In the genomic region with DNA sequence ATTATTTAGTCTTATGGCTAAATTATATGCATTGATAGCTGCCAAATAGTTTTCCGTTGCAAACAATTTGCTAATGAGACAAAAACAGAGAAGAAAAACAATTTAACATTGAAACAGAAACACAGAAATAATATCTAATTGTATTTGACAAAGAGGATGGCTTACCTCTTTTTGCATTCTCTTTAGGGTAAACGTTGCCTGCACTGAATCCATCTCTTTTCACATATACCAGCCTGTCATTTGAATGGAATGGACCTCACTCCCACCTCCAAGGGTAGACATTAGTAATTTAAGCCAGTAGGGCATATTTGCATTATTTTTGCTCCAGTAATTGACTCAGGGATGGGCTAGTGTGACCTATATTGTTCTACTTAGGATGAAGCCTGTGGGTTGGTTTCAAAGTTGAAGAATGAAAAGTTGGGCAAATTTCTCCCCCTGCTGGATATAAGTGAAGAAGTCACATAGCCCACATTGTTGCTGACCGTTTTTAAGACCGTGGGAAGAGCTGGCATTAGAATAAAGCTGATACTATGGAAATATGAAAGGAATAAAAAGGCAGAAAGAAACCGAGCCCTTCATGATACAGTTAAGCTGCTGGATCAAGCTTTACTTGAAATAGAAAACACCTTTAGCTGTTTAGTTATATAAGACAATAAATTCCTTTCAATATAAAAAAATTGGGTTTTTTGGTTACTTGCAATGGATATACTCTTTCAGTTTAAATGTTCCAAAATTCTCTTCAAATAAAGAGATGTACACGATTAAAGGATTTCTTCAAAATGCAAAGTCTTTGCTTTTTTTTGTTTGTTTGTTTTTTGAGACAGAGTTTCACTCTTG, we compare ENCODE assay signal across 9 cellular contexts. TPM values are rescaled to one million over a fixed set of nuclear protein-coding genes. Genes with fewer than 3 reads are reported as not detected.
DNase-seq lines count a peak whose midpoint lies in the region; ATAC-seq and TF ChIP-seq lines count a peak whose summit lies in the region.
"Had no signal": no experiment of that assay in that cellular context is flagged by ENCODE, and none has a peak within 500 bp of the region (broad histone marks: within the 10 kb centered on the region; RNA-seq: fewer than 3 reads in every experiment).

No MANE protein-coding gene starts in this region.

- H3K4me1 ChIP-seq in heart right ventricle, result no peaks in the 10 kb centered on the region
- H3K4me1 ChIP-seq: BLaER1 treated with 17β-estradiol and CSF1 and Interleukin-3, amounts not matched to agents 10 nM and 100 nM had no signal

- ATAC-seq in activated CD8-positive, alpha-beta T cell treated with anti-CD3 and anti-CD28 coated beads for 36 hours, result peak; percentile 62
- ATAC-seq in heart right ventricle (peak in 2 of 8 donors; percentile 55), GM21367 (IDR thresholded peaks at IDR 0.05; ENCODE audit: unreplicated experiment) (no peak)

- peaks cover 2% of the 10 kb centered on the region for H3K4me1 Mint-ChIP-seq in activated CD8-positive, alpha-beta T cell treated with anti-CD3 and anti-CD28 coated beads for 36 hours (ENCODE audit: low read depth)

- H3K36me3 Mint-ChIP-seq in activated CD8-positive, alpha-beta T cell treated with anti-CD3 and anti-CD28 coated beads for 36 hours (ENCODE audit: low read depth), result no peaks in the 10 kb centered on the region

- H3K27ac Mint-ChIP-seq in activated CD8-positive, alpha-beta T cell treated with anti-CD3 and anti-CD28 coated beads for 36 hours, result no peak overlapping the region

- POLR2A ChIA-PET in activated CD8-positive, alpha-beta T cell treated with anti-CD3 and anti-CD28 coated beads for 36 hours (lab: Charles Lee), result no interaction called here

- H3K27me3 Mint-ChIP-seq in activated CD8-positive, alpha-beta T cell treated with anti-CD3 and anti-CD28 coated beads for 36 hours, result no peaks in the 10 kb centered on the region

- H3K36me3 ChIP-seq in heart right ventricle, result no peaks in the 10 kb centered on the region
- H3K36me3 ChIP-seq: BLaER1 treated with 17β-estradiol and CSF1 and Interleukin-3, amounts not matched to agents 10 nM and 100 nM had no signal

- no peak overlapping the region for H3K4me3 ChIP-seq in heart right ventricle
- no peak overlapping the region for H3K4me3 ChIP-seq in skeletal muscle cell (ENCODE audit: low read depth, low read length)
- H3K4me3 ChIP-seq: BLaER1 treated with 17β-estradiol and CSF1 and Interleukin-3, amounts not matched to agents 10 nM and 100 nM had no signal

- WGBS in heart right ventricle, 2 donors, result 35 to 36% methylated on average over 6 of the region's 6 CpGs

- TF ChIP-seq CTCF in GM20000 (IDR thresholded peaks at IDR 0.05; ENCODE audit: extremely low read depth, missing control alignments) (peak; percentile 27), heart right ventricle (IDR thresholded peaks at IDR 0.05) (peak in 8 of 9 donors; percentile 23 to 61 (median 49))
- peak; percentile 63 for TF ChIP-seq CTCF in activated CD8-positive, alpha-beta T cell treated with anti-CD3 and anti-CD28 coated beads for 36 hours (IDR thresholded peaks at IDR 0.05)

- CTCF ChIA-PET in activated CD8-positive, alpha-beta T cell treated with anti-CD3 and anti-CD28 coated beads for 36 hours (lab: Charles Lee), result interaction anchor here (0.7 to 2.2 kb wide), 24 partner anchors 9 to 537 kb away, joined by 3 to 12 read pairs (median 3); partner anchors contain the start of genes CCPG1, PIERCE2, PIGB and PIGBOS1

- H3K27me3 ChIP-seq in heart right ventricle, result no peaks in the 10 kb centered on the region
- H3K27me3 ChIP-seq: BLaER1 treated with 17β-estradiol and CSF1 and Interleukin-3, amounts not matched to agents 10 nM and 100 nM had no signal

- intact Hi-C loops in activated CD8-positive, alpha-beta T cell treated with anti-CD3 and anti-CD28 coated beads for 36 hours (cut with micrococcal nuclease), result loop anchor here (10.0 kb wide), 1 partner anchor 220 kb away; no protein-coding TSS in a partner anchor
- intact Hi-C loops in heart right ventricle (cut with DNase I), result loop anchor here in 9 of 10 donors (5.0 to 10.0 kb wide), 4 partner anchors 120 to 220 kb away; partner anchors contain the start of genes PIGB (in 2 of the 9) and PIGBOS1 (in 2 of the 9)

- DNase-seq in NCI-H1105 treated with DMSO at 0.1 percent for 48 hours (lab: John Stamatoyannopoulos, UW), result peak; percentile 21
- no peak for DNase-seq in NCI-H1105 (lab: John Stamatoyannopoulos, UW)
- peak; percentile 54 for DNase-seq in GM20000 (ENCODE audit: low spot score)
- DNase-seq in NCI-H146 (lab: John Stamatoyannopoulos, UW), result peak; percentile 49
- no peak for DNase-seq in activated CD8-positive, alpha-beta T cell treated with anti-CD3 and anti-CD28 coated beads for 36 hours
- no peak for DNase-seq in heart right ventricle
- peak; percentile 21 for DNase-seq in skeletal muscle cell (ENCODE audit: low read depth)

- no peaks in the 10 kb centered on the region for H3K9me3 Mint-ChIP-seq in activated CD8-positive, alpha-beta T cell treated with anti-CD3 and anti-CD28 coated beads for 36 hours

- no peak overlapping the region for H3K4me3 Mint-ChIP-seq in activated CD8-positive, alpha-beta T cell treated with anti-CD3 and anti-CD28 coated beads for 36 hours

- H3K27ac ChIP-seq in heart right ventricle, result no peak overlapping the region
- H3K27ac ChIP-seq: BLaER1 treated with 17β-estradiol and CSF1 and Interleukin-3, amounts not matched to agents 10 nM and 100 nM had no signal

- H3K9me3 ChIP-seq in heart right ventricle, result no peaks in the 10 kb centered on the region
- H3K9me3 ChIP-seq: BLaER1 treated with 17β-estradiol and CSF1 and Interleukin-3, amounts not matched to agents 10 nM and 100 nM had no signal

RNA-seq across cellular contexts. Expression of gene PIERCE2, which starts 26.9 kb away (rescaled TPM):
- total RNA-seq in activated CD8-positive, alpha-beta T cell treated with anti-CD3 and anti-CD28 coated beads for 36 hours, result not detected
- total RNA-seq in heart right ventricle, result 10 to 100 TPM in 1 of 10 donors, 1 to 10 TPM in 9; 3.0 to 10.1 (median 4.7) TPM
- 10 to 100 TPM in 1 of 2 donors, 1 to 10 TPM in 1; 6.3 to 11.6 TPM for polyA plus RNA-seq in heart right ventricle

RNA-seq across cellular contexts. Expression of gene CCPG1, which starts 27.0 kb away (rescaled TPM):
- total RNA-seq in activated CD8-positive, alpha-beta T cell treated with anti-CD3 and anti-CD28 coated beads for 36 hours, result 10 to 100 TPM; 11.0 to 11.1 TPM
- total RNA-seq in heart right ventricle, result 100 to 1,000 TPM in 1 of 10 donors, 10 to 100 TPM in 9; 71.2 to 106 (median 88.2) TPM
- 10 to 100 TPM; 24.5 to 32.8 TPM for polyA plus RNA-seq in heart right ventricle

Comparison
In these comparisons a context has a peak if more than half of its experiments do, and no peak if none do; other contexts are left out.
1. DNase-seq: peak in NCI-H1105 treated with DMSO at 0.1 percent for 48 hours (single experiment), GM20000 (single experiment), NCI-H146 (single experiment) and skeletal muscle cell (single experiment); none in NCI-H1105 (single experiment), activated CD8-positive, alpha-beta T cell treated with anti-CD3 and anti-CD28 coated beads for 36 hours (single experiment) and heart right ventricle (0 of 2).
2. RNA of gene CCPG1, which starts 27.0 kb away (total RNA-seq): 71.2 to 106 TPM in heart right ventricle; 11.0 to 11.1 TPM in activated CD8-positive, alpha-beta T cell treated with anti-CD3 and anti-CD28 coated beads for 36 hours; every median in the first group is over 4 times any median in the second.
3. Peak in every context shown above with its lines, with median percentiles within 50 percentile points of each other: CTCF ChIP-seq.